In the genomic region with DNA sequence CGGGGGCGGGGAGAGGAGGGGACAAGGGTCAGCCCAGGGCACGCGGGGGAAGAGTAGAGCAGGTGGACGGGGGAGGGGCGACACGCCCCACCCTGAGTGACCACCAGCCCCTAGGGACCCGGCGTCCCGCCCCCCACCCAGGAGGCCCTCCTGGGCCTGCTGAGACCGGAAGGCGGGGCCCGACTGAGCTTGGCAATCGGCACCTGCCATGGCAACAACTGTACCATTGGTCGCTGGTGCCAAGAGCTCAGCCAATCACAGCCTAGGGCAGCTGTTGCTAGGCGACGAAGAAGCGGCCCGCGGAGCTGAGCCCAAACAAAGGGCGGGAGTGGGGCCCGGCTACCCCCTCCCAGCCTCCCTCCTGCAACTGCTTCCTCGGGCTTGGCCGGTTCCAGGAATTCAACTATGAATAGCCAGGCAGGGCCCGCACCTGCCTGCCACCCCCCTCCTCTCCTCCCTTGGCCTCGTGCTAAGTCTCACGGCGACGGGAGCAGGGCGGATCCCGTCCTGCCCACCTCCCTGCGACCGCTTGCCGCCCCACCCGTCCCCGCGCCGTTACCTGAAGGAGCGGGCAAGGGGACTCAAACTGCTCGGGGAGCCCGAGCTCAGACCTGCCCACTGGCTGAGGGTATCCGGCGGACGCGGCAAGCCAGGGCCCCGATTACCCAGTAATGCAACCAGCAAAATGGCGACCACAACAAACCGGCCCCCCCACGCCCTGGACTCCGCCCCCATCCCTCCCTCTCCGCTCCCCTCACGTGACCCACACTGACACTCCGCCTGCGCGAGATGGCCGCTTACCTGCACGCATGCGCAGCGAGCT, we compare ENCODE assay signal across 8 cellular contexts. TPM values are rescaled to one million over a fixed set of nuclear protein-coding genes. Genes with fewer than 3 reads are reported as not detected.
DNase-seq lines count a peak whose midpoint lies in the region; ATAC-seq and TF ChIP-seq lines count a peak whose summit lies in the region.

DYRK1B (minus strand) TSS at position 699 of the 823 bp plus-strand sequence. CDS start 2,295 bp downstream, outside the sequence.

- peak within 1 kb of the TSS; percentile 68 for H3K27ac Mint-ChIP-seq in CD4-positive, alpha-beta T cell
- H3K27ac Mint-ChIP-seq in activated T-cell treated with anti-CD3 and anti-CD28 coated beads, Interleukin-2, amount 50 U/mL, for 72 hours = peak within 1 kb of the TSS; percentile 86

- H4K20me1 ChIP-seq in OCI-LY1 (ENCODE audit: insufficient read depth, low read length) = no peaks in the 10 kb centered on the region

- DNase-seq in CD4-positive, alpha-beta T cell = peak; percentile 96 to 99 (median 98)
- DNase-seq in activated T-cell treated with anti-CD3 and anti-CD28 coated beads, Interleukin-2, amount 50 U/mL, for 72 hours = peak; percentile 97 to 98
- peak; percentile 95 for DNase-seq in stimulated activated CD8-positive, alpha-beta memory T cell treated with anti-CD3 and anti-CD28 coated beads, Interleukin-4, amount 100 ng/mL, for 24 hours (ENCODE audit: low read depth)

- no peaks in the 10 kb centered on the region for H3K79me2 ChIP-seq in OCI-LY1 (ENCODE audit: insufficient read depth, low read length)

- H3K9ac ChIP-seq in OCI-LY1 (ENCODE audit: low read length) = peak within 1 kb of the TSS; percentile 32; the same call in 1 of the 2 replicates
- H3K9ac ChIP-seq in mucosa of rectum (ENCODE audit: low read depth in 1 of 2, low read length in 2 of 2) = peak within 1 kb of the TSS; percentile 60 to 84

- no peaks in the 10 kb centered on the region for H3K27me3 ChIP-seq in CD4-positive, alpha-beta T cell (ENCODE audit: control insufficient read depth, insufficient read depth, low read length)
- H3K27me3 ChIP-seq in OCI-LY1 (ENCODE audit: insufficient read depth, low read length) = no peaks in the 10 kb centered on the region
- H3K27me3 ChIP-seq in mucosa of rectum (ENCODE audit: control insufficient read depth in 2 of 2, insufficient read depth in 2 of 2, low read length in 2 of 2) = no peaks in the 10 kb centered on the region

- H3K9me3 Mint-ChIP-seq in CD4-positive, alpha-beta T cell = no peaks in the 10 kb centered on the region
- no peaks in the 10 kb centered on the region for H3K9me3 Mint-ChIP-seq in activated T-cell treated with anti-CD3 and anti-CD28 coated beads, Interleukin-2, amount 50 U/mL, for 72 hours

- peak within 1 kb of the TSS; percentile 78 for H3K4me2 ChIP-seq in OCI-LY1 (ENCODE audit: low read length)

- peak within 1 kb of the TSS; percentile 96 for H3K27ac ChIP-seq in CD4-positive, alpha-beta T cell (ENCODE audit: low read depth, low read length)
- H3K27ac ChIP-seq in OCI-LY1 (ENCODE audit: low read depth, low read length, poor library complexity, severe bottlenecking) (peak within 1 kb of the TSS; percentile 25), mucosa of rectum (ENCODE audit: low read depth in 2 of 2, low read length in 2 of 2) (peak within 1 kb of the TSS; percentile 86)

- intact Hi-C loops in CD4-positive, alpha-beta T cell (cut with DNase I, micrococcal nuclease) = loop anchor here (1.0 to 10.0 kb wide), 5 partner anchors 9 to 591 kb away; partner anchors contain the start of genes FBL (in 2 of the 2), PSMC4 (in 1 of the 2), RPS16 (in 1 of the 2) and SERTAD1 (in 1 of the 2)

- ATAC-seq in CD4-positive, alpha-beta T cell (ENCODE audit: poor library complexity) = peak; percentile 86
- ATAC-seq in GM19452 (IDR thresholded peaks at IDR 0.05; ENCODE audit: unreplicated experiment) (peak; percentile 83), HG03571 (IDR thresholded peaks at IDR 0.05; ENCODE audit: unreplicated experiment) (peak; percentile 84), esophagus mucosa (peak; percentile 93)
- ATAC-seq in activated T-cell treated with anti-CD3 and anti-CD28 coated beads, Interleukin-2, amount 50 U/mL, for 72 hours (replicated peaks in 1 of 2) = peak; percentile 95 to 96

- H2AFZ ChIP-seq in OCI-LY1 (ENCODE audit: low read length) = no peak within 1 kb of the TSS

- peaks cover 72% of the 10 kb centered on the region for H3K36me3 Mint-ChIP-seq in CD4-positive, alpha-beta T cell (ENCODE audit: low read depth)
- H3K36me3 Mint-ChIP-seq in activated T-cell treated with anti-CD3 and anti-CD28 coated beads, Interleukin-2, amount 50 U/mL, for 72 hours (ENCODE audit: insufficient read depth in 2 of 2) = peaks cover 8 to 19% of the 10 kb centered on the region in 2 donors

- H3F3A ChIP-seq in OCI-LY1 (ENCODE audit: insufficient read depth, low read length) = no peaks in the 10 kb centered on the region

- peak within 1 kb of the TSS; percentile 81 for H3K4me3 Mint-ChIP-seq in CD4-positive, alpha-beta T cell
- H3K4me3 Mint-ChIP-seq in activated T-cell treated with anti-CD3 and anti-CD28 coated beads, Interleukin-2, amount 50 U/mL, for 72 hours = peak within 1 kb of the TSS; percentile 68 to 78

- H3K4me1 ChIP-seq in OCI-LY1 (ENCODE audit: insufficient read depth, low read length, severe bottlenecking) = peaks cover 13% of the 10 kb centered on the region
- peaks cover 14% of the 10 kb centered on the region in 2 donors for H3K4me1 ChIP-seq in mucosa of rectum (ENCODE audit: control insufficient read depth in 2 of 2, insufficient read depth in 2 of 2, low read length in 2 of 2)

- H3K4me1 Mint-ChIP-seq in CD4-positive, alpha-beta T cell (ENCODE audit: low read depth) = peaks cover 20% of the 10 kb centered on the region
- H3K4me1 Mint-ChIP-seq in activated T-cell treated with anti-CD3 and anti-CD28 coated beads, Interleukin-2, amount 50 U/mL, for 72 hours (ENCODE audit: low read depth) = peaks cover 24% of the 10 kb centered on the region

- no peaks in the 10 kb centered on the region for H3K9me3 ChIP-seq in CD4-positive, alpha-beta T cell (ENCODE audit: control insufficient read depth, low read length)
- H3K9me3 ChIP-seq in OCI-LY1 (ENCODE audit: low read length) (no peaks in the 10 kb centered on the region), mucosa of rectum (ENCODE audit: control insufficient read depth in 2 of 2, low read length in 2 of 2) (no peaks in the 10 kb centered on the region)

- no peaks in the 10 kb centered on the region for H3K9me2 ChIP-seq in OCI-LY1 (ENCODE audit: low read depth, low read length)

- H3K36me3 ChIP-seq in OCI-LY1 (ENCODE audit: insufficient read depth, low read length) = peaks cover 74% of the 10 kb centered on the region
- H3K36me3 ChIP-seq in mucosa of rectum (ENCODE audit: control insufficient read depth in 2 of 2, insufficient read depth in 2 of 2, low read length in 2 of 2) = peaks cover 42 to 47% of the 10 kb centered on the region in 2 donors

- TF ChIP-seq CTCF in CD4-positive, alpha-beta T cell (IDR thresholded peaks at IDR 0.05) = no peak
- no peak for TF ChIP-seq CTCF in OCI-LY1 (IDR thresholded peaks at IDR 0.05; ENCODE audit: low read length)

- H3K27me3 Mint-ChIP-seq in CD4-positive, alpha-beta T cell = no peaks in the 10 kb centered on the region
- H3K27me3 Mint-ChIP-seq in activated T-cell treated with anti-CD3 and anti-CD28 coated beads, Interleukin-2, amount 50 U/mL, for 72 hours (ENCODE audit: low read depth) = no peaks in the 10 kb centered on the region

- H3K4me3 ChIP-seq in OCI-LY1 (ENCODE audit: low read depth, low read length, poor library complexity, severe bottlenecking) (peak within 1 kb of the TSS; percentile 69), mucosa of rectum (ENCODE audit: low read length in 2 of 2) (peak within 1 kb of the TSS; percentile 88)

- CTCF ChIA-PET in CD4-positive, alpha-beta T cell (lab: Charles Lee) = interaction anchor here (0.8 to 1.4 kb wide), 5 partner anchors 9 to 137 kb away, joined by 4 to 8 read pairs (median 4); partner anchors contain the start of genes FBL and PSMC4

- POLR2A ChIA-PET in CD4-positive, alpha-beta T cell (lab: Charles Lee) = interaction anchor here (0.6 to 1.7 kb wide), 18 partner anchors 9 to 1430 kb away, joined by 3 to 44 read pairs (median 4); partner anchors contain the start of genes AKT2, FBL, GMFG and HNRNPUL1

RNA-seq across cellular contexts. Expression of gene DYRK1B, which starts in this region (rescaled TPM):
- 10 to 100 TPM; 18.9 to 19.4 TPM for total RNA-seq in CD4-positive, alpha-beta T cell
- 1 to 10 TPM; 6.1 to 7.0 TPM for total RNA-seq in activated T-cell treated with anti-CD3 and anti-CD28 coated beads, Interleukin-2, amount 50 U/mL, for 72 hours
- total RNA-seq in esophagus mucosa = 10.1 TPM

Comparison
In these comparisons a context has a peak if more than half of its experiments do, and no peak if none do; other contexts are left out.
1. Peak in every context shown above with its lines: DNase-seq, ATAC-seq, H3K4me3 ChIP-seq and H3K27ac ChIP-seq.
2. H3K27ac ChIP-seq: peak in every context shown above with its lines; median percentile 96 in CD4-positive, alpha-beta T cell; 86 in mucosa of rectum; 25 in OCI-LY1.